In the genomic region with DNA sequence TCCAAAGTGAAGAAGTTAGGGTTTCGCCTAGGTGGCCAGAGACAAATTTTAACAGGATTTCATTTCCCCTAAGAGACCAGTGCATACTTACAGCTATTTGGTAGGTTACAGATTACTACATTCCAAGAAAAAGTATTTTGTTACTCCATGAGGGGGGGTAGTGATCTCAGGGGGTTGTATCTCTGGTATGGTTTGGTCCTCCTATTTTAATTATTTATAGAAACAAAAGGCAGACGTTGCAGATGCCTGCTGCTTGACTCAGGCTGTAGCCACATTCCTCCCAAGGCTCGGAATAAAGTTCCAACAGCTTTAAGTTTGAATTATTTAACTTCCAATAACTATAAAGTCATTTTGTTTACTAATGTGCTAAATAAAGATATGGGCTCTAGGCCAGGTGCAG, we compare ENCODE assay signal across 10 cellular contexts. TPM values are rescaled to one million over a fixed set of nuclear protein-coding genes. Genes with fewer than 3 reads are reported as not detected.
DNase-seq lines count a peak whose midpoint lies in the region; ATAC-seq, FAIRE-seq and TF ChIP-seq lines count a peak whose summit lies in the region.
"Had no signal": no experiment of that assay in that cellular context is flagged by ENCODE, and none has a peak within 500 bp of the region (broad histone marks: within the 10 kb centered on the region; RNA-seq: fewer than 3 reads in every experiment).

No MANE protein-coding gene starts in this region.

- WGBS in tibial nerve, 2 donors: 67 to 72% methylated on average over 3 of the region's 3 CpGs

- no peaks in the 10 kb centered on the region for H3K27me3 Mint-ChIP-seq in activated T-cell treated with anti-CD3 and anti-CD28 coated beads, Interleukin-2, amount 50 U/mL, for 4 hours (ENCODE audit: low read depth)
- H3K27me3 Mint-ChIP-seq in glutamatergic neuron (ENCODE audit: unreplicated experiment): peaks cover 4% of the 10 kb centered on the region

- no peak overlapping the region for H3K27ac ChIP-seq in tibial nerve
- H3K27ac ChIP-seq: prostate gland had no signal

- peak overlapping the region; percentile 98 for H3K4me3 Mint-ChIP-seq in activated T-cell treated with anti-CD3 and anti-CD28 coated beads, Interleukin-2, amount 50 U/mL, for 4 hours
- H3K4me3 Mint-ChIP-seq in glutamatergic neuron (ENCODE audit: unreplicated experiment): peak overlapping the region; percentile 95

- TF ChIP-seq CTCF in WI38 (IDR thresholded peaks at IDR 0.05; ENCODE audit: low read depth, low read length) (no peak), glutamatergic neuron (IDR thresholded peaks at IDR 0.05; ENCODE audit: partially characterized antibody, unreplicated experiment) (no peak), tibial nerve (IDR thresholded peaks at IDR 0.05) (no peak)

- H3K4me1 ChIP-seq in tibial nerve: peaks cover 0 to 16% (median 0%) of the 10 kb centered on the region in 4 donors
- H3K4me1 ChIP-seq: prostate gland had no signal

- H3K9me3 Mint-ChIP-seq in activated T-cell treated with anti-CD3 and anti-CD28 coated beads, Interleukin-2, amount 50 U/mL, for 4 hours: no peaks in the 10 kb centered on the region
- H3K9me3 Mint-ChIP-seq in glutamatergic neuron (ENCODE audit: unreplicated experiment): peaks cover 6% of the 10 kb centered on the region

- FAIRE-seq in GM19239 (lab: Jason Lieb, UNC): no peak

- H3K27me3 ChIP-seq in tibial nerve: peaks cover 0 to 35% of the 10 kb centered on the region in 2 donors

- H3K4me3 ChIP-seq in WI38 (ENCODE audit: low read depth, low read length) (peak overlapping the region; percentile 87), tibial nerve (no peak overlapping the region)

- H3K36me3 ChIP-seq in tibial nerve: no peaks in the 10 kb centered on the region
- H3K36me3 ChIP-seq: prostate gland had no signal

- H3K27ac Mint-ChIP-seq in glutamatergic neuron (ENCODE audit: unreplicated experiment): peak overlapping the region; percentile 68

- TF ChIP-seq EP300 in tibial nerve (IDR thresholded peaks at IDR 0.05): no peak

- no peak for DNase-seq in activated T-cell treated with anti-CD3 and anti-CD28 coated beads, Interleukin-2, amount 50 U/mL, for 4 hours
- DNase-seq in activated T-cell treated with anti-CD3 and anti-CD28 coated beads for 4 hours (no peak), glutamatergic neuron (no peak), stromal cell of bone marrow (ENCODE audit: low read depth) (peak; percentile 50), GM19239 (ENCODE audit: insufficient read length, low spot score) (no peak), germinal center (ENCODE audit: low spot score) (no peak), tibial nerve (ENCODE audit: low spot score in 2 of 2) (no peak)
- DNase-seq: effector memory CD4-positive, alpha-beta T cell had no signal

- H3K4me1 Mint-ChIP-seq in activated T-cell treated with anti-CD3 and anti-CD28 coated beads, Interleukin-2, amount 50 U/mL, for 4 hours (ENCODE audit: low read depth): peaks cover 33% of the 10 kb centered on the region
- H3K4me1 Mint-ChIP-seq in glutamatergic neuron (ENCODE audit: low read depth, unreplicated experiment): peaks cover 3% of the 10 kb centered on the region

- H3K9me3 ChIP-seq in tibial nerve: no peaks in the 10 kb centered on the region
- H3K9me3 ChIP-seq: prostate gland had no signal

- no peak for ATAC-seq in activated T-cell treated with anti-CD3 and anti-CD28 coated beads, Interleukin-2, amount 50 U/mL, for 4 hours

- no peak for TF ChIP-seq POLR2A in tibial nerve (IDR thresholded peaks at IDR 0.05)

- no peaks in the 10 kb centered on the region for H3K36me3 Mint-ChIP-seq in activated T-cell treated with anti-CD3 and anti-CD28 coated beads, Interleukin-2, amount 50 U/mL, for 4 hours (ENCODE audit: insufficient read depth)
- H3K36me3 Mint-ChIP-seq in glutamatergic neuron (ENCODE audit: unreplicated experiment): peaks cover 4% of the 10 kb centered on the region

RNA-seq across cellular contexts. Expression of gene TRIM59, which starts 1.3 kb away (rescaled TPM):
- 10 to 100 TPM; 15.1 to 16.5 (median 15.3) TPM for total RNA-seq in activated T-cell treated with anti-CD3 and anti-CD28 coated beads, Interleukin-2, amount 50 U/mL, for 4 hours
- total RNA-seq in glutamatergic neuron (ENCODE audit: unreplicated experiment): 10.1 TPM
- total RNA-seq in tibial nerve: 1 to 10 TPM in 2 of 4 donors, under 1 TPM in 1, not detected in 1; 0.42 to 2.0 (median 1.6) TPM

RNA-seq across cellular contexts. Expression of gene SMC4, which starts 51.4 kb away (rescaled TPM):
- 10 to 100 TPM; 56.6 to 69.0 (median 66.0) TPM for total RNA-seq in activated T-cell treated with anti-CD3 and anti-CD28 coated beads, Interleukin-2, amount 50 U/mL, for 4 hours
- total RNA-seq in glutamatergic neuron (ENCODE audit: unreplicated experiment): 34.0 TPM
- total RNA-seq in tibial nerve: 10 to 100 TPM; 11.7 to 27.1 (median 21.1) TPM

RNA-seq across cellular contexts. Expression of gene IFT80, which starts 51.8 kb away (rescaled TPM):
- total RNA-seq in activated T-cell treated with anti-CD3 and anti-CD28 coated beads, Interleukin-2, amount 50 U/mL, for 4 hours: 10 to 100 TPM in 1 of 3 donors, 1 to 10 TPM in 2; 5.5 to 10.1 (median 6.5) TPM
- total RNA-seq in glutamatergic neuron (ENCODE audit: unreplicated experiment) (32.7 TPM), tibial nerve (10 to 100 TPM; 19.5 to 57.5 (median 31.6) TPM)
